Comparison of ENCODE assay signal across 1 cellular context in genomic region chr1:20058531-20058930, GRCh38.
TF ChIP-seq lines count a peak whose summit lies in the region.

No MANE protein-coding gene starts in this region.

TF ChIP-seq in GM12878, 131 proteins besides CTCF, POLR2A, EP300 and RAD21 (continued from another document):
- 0 out of 2 replicates have a peak, but pooled peaks have one; percentile 19 for TF ChIP-seq PKNOX1 (IDR thresholded peaks at IDR 0.05)
- TF ChIP-seq BCL11A (IDR thresholded peaks at IDR 0.05; ENCODE audit: low read depth, low read length): peak; percentile 51; the same call in 1 of the 2 replicates
